ENCODE assay signal across 27 cellular contexts in genomic region chr17:49333806-49334205, GRCh38. TPM values are rescaled to one million over a fixed set of nuclear protein-coding genes. Genes with fewer than 3 reads are reported as not detected.
DNase-seq lines count a peak whose midpoint lies in the region; ATAC-seq, FAIRE-seq and TF ChIP-seq lines count a peak whose summit lies in the region.
"Had no signal": no experiment of that assay in that cellular context is flagged by ENCODE, and none has a peak within 500 bp of the region (broad histone marks: within the 10 kb centered on the region; RNA-seq: fewer than 3 reads in every experiment).

No MANE protein-coding gene starts in this region.

- H3K36me3 ChIP-seq in HepG2 (replicated peaks in 1 of 2; ENCODE audit: control insufficient read depth in 1 of 2, insufficient read depth in 2 of 2, low read length in 2 of 2) (no peaks in the 10 kb centered on the region; a peak in 1 of 5 replicates), right lobe of liver (no peaks in the 10 kb centered on the region)
- H3K36me3 ChIP-seq: upper lobe of left lung had no signal

- ATAC-seq in HepG2: no peak
- no peak for ATAC-seq in right lobe of liver
- no peak for ATAC-seq in activated naive CD4-positive, alpha-beta T cell treated with anti-CD3 and anti-CD28 coated beads, Interleukin-2, amount 50 U/mL, for 72 hours
- ATAC-seq: left ventricle myocardium superior, sciatic nerve had no signal

- no peak overlapping the region for H3K4me3 Mint-ChIP-seq in type B pancreatic cell
- H3K4me3 Mint-ChIP-seq: activated naive CD4-positive, alpha-beta T cell treated with anti-CD3 and anti-CD28 coated beads for 36 hours; nephron had no signal

- POLR2A ChIA-PET in HepG2 (lab: Yijun Ruan, JAX): no interaction called here
- POLR2A ChIA-PET in RWPE1 (lab: Yijun Ruan, JAX; ENCODE audit: low non-redundant PET): no interaction called here

- no peak overlapping the region for H3K27ac Mint-ChIP-seq in type B pancreatic cell
- H3K27ac Mint-ChIP-seq in activated naive CD4-positive, alpha-beta T cell treated with anti-CD3 and anti-CD28 coated beads, Interleukin-2, amount 50 U/mL, for 72 hours: no peak overlapping the region
- H3K27ac Mint-ChIP-seq: activated naive CD4-positive, alpha-beta T cell treated with anti-CD3 and anti-CD28 coated beads for 36 hours; nephron had no signal

- H3K27ac ChIP-seq in HepG2 (ENCODE audit: extremely low read length, insufficient read depth, low read length): no peak overlapping the region
- H3K27ac ChIP-seq in right lobe of liver: no peak overlapping the region
- peak overlapping the region; percentile 39; the same call in 1 of the 2 replicates for H3K27ac ChIP-seq in RWPE1
- H3K27ac ChIP-seq: parathyroid adenoma, upper lobe of left lung had no signal

- H3K9me3 ChIP-seq in HepG2 (ENCODE audit: low read length) (no peaks in the 10 kb centered on the region), right lobe of liver (no peaks in the 10 kb centered on the region)
- H3K9me3 ChIP-seq: upper lobe of left lung had no signal

- H3K4me1 ChIP-seq in HepG2 (ENCODE audit: insufficient read depth, low read length) (peaks cover 4% of the 10 kb centered on the region; the same call in 1 of the 2 replicates), right lobe of liver (peaks cover 0 to 22% (median 0%) of the 10 kb centered on the region in 4 donors)
- H3K4me1 ChIP-seq: parathyroid adenoma had no signal

- H3K4me2 ChIP-seq in HepG2 (ENCODE audit: low read depth, low read length): no peak overlapping the region

- TF ChIP-seq RAD21 in HepG2 (CRISPR knock-in tag; IDR thresholded peaks at IDR 0.05): no peak

- no peak overlapping the region for H2AFZ ChIP-seq in HepG2 (ENCODE audit: low read length)
- H2AFZ ChIP-seq: parathyroid adenoma had no signal

- H3K27me3 Mint-ChIP-seq in type B pancreatic cell: no peaks in the 10 kb centered on the region

- TF ChIP-seq CTCF in HepG2 (CRISPR knock-in tag; IDR thresholded peaks at IDR 0.05) (no peak), right lobe of liver (IDR thresholded peaks at IDR 0.05) (no peak), RWPE1 (conservative IDR thresholded peaks at IDR 0.05; ENCODE audit: low read depth) (no peak), type B pancreatic cell (conservative IDR thresholded peaks at IDR 0.05) (no peak)

- CTCF ChIA-PET in HepG2 (lab: Yijun Ruan, JAX; ENCODE audit: low intra/inter-chr PET ratio, low total read pairs) (no interaction called here), RWPE1 (lab: Yijun Ruan, JAX) (no interaction called here)

- DNase-seq in HepG2 (ENCODE audit: low spot score): no peak
- DNase-seq in right lobe of liver: no peak
- no peak for DNase-seq in RWPE1 (ENCODE audit: low spot score)
- DNase-seq in fibroblast of peridontal ligament (ENCODE audit: extremely low read depth): peak; percentile 59
- no peak for DNase-seq in type B pancreatic cell (ENCODE audit: extremely low spot score, unreplicated experiment)
- no peak for DNase-seq in D341Med (ENCODE audit: low spot score)
- DNase-seq in activated naive CD4-positive, alpha-beta T cell treated with anti-CD3 and anti-CD28 coated beads, Interleukin-2, amount 50 U/mL, for 72 hours (ENCODE audit: low spot score in 2 of 2): no peak
- no peak for DNase-seq in UCSD-AML1 (lab: John Stamatoyannopoulos, UW; ENCODE audit: unreplicated experiment)
- DNase-seq: activated CD4-positive, alpha-beta T cell treated with anti-CD3 and anti-CD28 coated beads for 1 hour; activated naive CD4-positive, alpha-beta T cell treated with anti-CD3 and anti-CD28 coated beads for 36 hours; activated T-cell treated with anti-CD3 and anti-CD28 coated beads, Interleukin-2, amount 50 U/mL, for 1 hour; anterior cingulate cortex; C1 segment of cervical spinal cord; caudate nucleus; dermis blood vessel endothelial cell; foreskin melanocyte; hippocampal formation; left ventricle myocardium superior; midbrain; NCI-H1105 treated with DMSO at 0.1 percent for 48 hours; NCI-H510A; stimulated activated CD4-positive, alpha-beta T cell treated with anti-CD3 and anti-CD28 coated beads, Interleukin-15, amount 100 ng/mL, for 24 hours; T-helper 9 cell; upper lobe of left lung had no signal

- peaks cover 52% of the 10 kb centered on the region for H3K79me2 ChIP-seq in HepG2 (ENCODE audit: insufficient read depth, low read length)

- no peak for FAIRE-seq in HepG2 (lab: Jason Lieb, UNC)

- TF ChIP-seq EP300 in HepG2 (IDR thresholded peaks at IDR 0.05; ENCODE audit: low read depth in 2 of 2, low read length in 2 of 2) (no peak), HepG2 (CRISPR knock-in tag; IDR thresholded peaks at IDR 0.05; ENCODE audit: borderline replicate concordance) (no peak)

- H3K27me3 ChIP-seq in HepG2 (ENCODE audit: control insufficient read depth in 1 of 2, insufficient read depth in 2 of 2, low read length in 2 of 2) (no peaks in the 10 kb centered on the region), right lobe of liver (no peaks in the 10 kb centered on the region)
- H3K27me3 ChIP-seq: upper lobe of left lung had no signal

- intact Hi-C loops in HepG2 (cut with micrococcal nuclease; ENCODE audit: unreplicated experiment) (no loop called here), right lobe of liver (cut with DNase I) (no loop called here)

- no peaks in the 10 kb centered on the region for H3K9me3 Mint-ChIP-seq in type B pancreatic cell
- no peaks in the 10 kb centered on the region for H3K9me3 Mint-ChIP-seq in activated naive CD4-positive, alpha-beta T cell treated with anti-CD3 and anti-CD28 coated beads, Interleukin-2, amount 50 U/mL, for 72 hours
- H3K9me3 Mint-ChIP-seq: activated naive CD4-positive, alpha-beta T cell treated with anti-CD3 and anti-CD28 coated beads for 36 hours; nephron had no signal

- peaks cover 7% of the 10 kb centered on the region; the same call in 1 of the 2 replicates for H4K20me1 ChIP-seq in HepG2 (ENCODE audit: insufficient read depth, low read length)

- H3K36me3 Mint-ChIP-seq in type B pancreatic cell: no peaks in the 10 kb centered on the region
- H3K36me3 Mint-ChIP-seq in activated naive CD4-positive, alpha-beta T cell treated with anti-CD3 and anti-CD28 coated beads, Interleukin-2, amount 50 U/mL, for 72 hours: no peaks in the 10 kb centered on the region

- WGBS in HepG2 (ENCODE audit: low lambda C conversion rate): 94% methylated on average over 1 of the region's 1 CpG
- WGBS in right lobe of liver (ENCODE audit: insufficient coverage, low coverage, low lambda C conversion rate, missing lambda C conversion rate): 25% methylated on average over 1 of the region's 1 CpG

- H3K4me1 Mint-ChIP-seq in type B pancreatic cell (ENCODE audit: unreplicated experiment): peaks cover 4% of the 10 kb centered on the region

- no peak overlapping the region for H3K9ac ChIP-seq in HepG2 (ENCODE audit: insufficient read depth, low read depth, low read length)
- H3K9ac ChIP-seq: parathyroid adenoma had no signal

- no TSS peak for BruUV-seq in HepG2 (replicated peaks; lab: Mats Ljungman, UMichigan)

- TF ChIP-seq POLR2A in HepG2 (IDR thresholded peaks at IDR 0.05; ENCODE audit: insufficient read depth in 1 of 2, low read depth in 2 of 2, low read length in 2 of 2): no peak
- TF ChIP-seq POLR2A in right lobe of liver (IDR thresholded peaks at IDR 0.05): no peak

- in situ Hi-C loops in HepG2 (cut with HindIII; ENCODE audit: extremely low pct_ligation_motif_present, low pct_unique_long_range_greater_than_20kb): no loop called here

- H3K4me3 ChIP-seq in HepG2 (replicated peaks in 1 of 3; ENCODE audit: insufficient read depth in 1 of 3, low read depth in 2 of 3, low read length in 3 of 3): no peak overlapping the region
- H3K4me3 ChIP-seq in right lobe of liver: no peak overlapping the region
- H3K4me3 ChIP-seq: upper lobe of left lung had no signal

TF ChIP-seq in HepG2, 621 proteins besides CTCF, POLR2A, EP300 and RAD21:
- no peak for TF ChIP-seq AKAP8 (CRISPR knock-in tag; IDR thresholded peaks at IDR 0.05)
- TF ChIP-seq NFE2 (CRISPR knock-in tag; IDR thresholded peaks at IDR 0.05): peak; percentile 18; the same call in 1 of the 2 replicates
- TF ChIP-seq NFE2L2 (IDR thresholded peaks at IDR 0.05; ENCODE audit: low read length): peak; percentile 91
- peak; percentile 71 to 82 for TF ChIP-seq MAFK (conservative IDR thresholded peaks at IDR 0.05 in 1 of 2, IDR thresholded peaks at IDR 0.05 in 1 of 2; ENCODE audit: low read length in 2 of 2)
- peak; percentile 64 for TF ChIP-seq MAFF (IDR thresholded peaks at IDR 0.05; ENCODE audit: low read depth, low read length)
- TF ChIP-seq KDM3A (CRISPR knock-in tag; IDR thresholded peaks at IDR 0.05; ENCODE audit: low read depth): no peak

RNA-seq across cellular contexts. Expression of gene ZNF652, which starts 28.2 kb away (rescaled TPM):
- total RNA-seq in HepG2 (2016; rRNA removed; fragmentation: Illumina TruSeq; extraction: Trizol): 30.2 and 58.2 TPM in 2 replicates
- total RNA-seq in HepG2 (2016; cell fraction: cytosol; rRNA removed; fragmentation: Illumina TruSeq; extraction: Trizol; ENCODE audit: low read depth): 12.2 and 13.8 TPM in 2 replicates
- 28.9 and 51.4 TPM in 2 replicates for total RNA-seq in HepG2 (2016; cell fraction: insoluble cytoplasmic fraction; rRNA removed; fragmentation: Illumina TruSeq; extraction: Trizol)
- 22.6 and 24.4 TPM in 2 replicates for total RNA-seq in HepG2 (2016; cell fraction: membrane; rRNA removed; fragmentation: Illumina TruSeq; extraction: Trizol)
- 28.7 and 34.7 TPM in 2 replicates for total RNA-seq in HepG2 (2016; cell fraction: nucleus; rRNA removed; fragmentation: Illumina TruSeq; extraction: Trizol)
- polyA plus RNA-seq in HepG2 (2011; rRNA removed): 15.8 and 16.2 TPM in 2 replicates
- 8.1 and 11.9 TPM in 2 replicates for polyA plus RNA-seq in HepG2 (2011; cell fraction: cytosol; rRNA removed)
- polyA plus RNA-seq in HepG2 (2011; cell fraction: nucleus; rRNA removed): 10.7 and 11.7 TPM in 2 replicates
- polyA plus RNA-seq in HepG2 (2012): 9.9 and 13.6 TPM in 2 replicates
- polyA plus RNA-seq in HepG2 (2016; cell fraction: cytosol; fragmentation: Illumina TruSeq; extraction: Trizol; ENCODE audit: low read depth): 1.9 and 2.2 TPM in 2 replicates
- polyA plus RNA-seq in HepG2 (2016; cell fraction: insoluble cytoplasmic fraction; fragmentation: Illumina TruSeq; extraction: Trizol; ENCODE audit: low read depth): 36.1 and 37.0 TPM in 2 replicates
- polyA plus RNA-seq in HepG2 (2016; cell fraction: membrane; fragmentation: Illumina TruSeq; extraction: Trizol; ENCODE audit: low read depth): 8.3 and 8.9 TPM in 2 replicates
- 34.4 and 37.4 TPM in 2 replicates for polyA plus RNA-seq in HepG2 (2016; cell fraction: nucleus; fragmentation: Illumina TruSeq; extraction: Trizol; ENCODE audit: insufficient read depth, low read depth)
- polyA minus RNA-seq in HepG2 (2011; rRNA and poly(A)+ RNA removed; ENCODE audit: low replicate concordance): 46.7 and 47.2 TPM in 2 replicates
- polyA minus RNA-seq in HepG2 (2011; cell fraction: cytosol; rRNA and poly(A)+ RNA removed): 38.3 and 51.1 TPM in 2 replicates
- polyA minus RNA-seq in HepG2 (2011; cell fraction: nucleus; rRNA and poly(A)+ RNA removed): 32.1 and 40.2 TPM in 2 replicates
- 10 to 100 TPM; 16.9 to 36.8 (median 24.3) TPM for total RNA-seq in right lobe of liver
- total RNA-seq in type B pancreatic cell (ENCODE audit: low replicate concordance): 39.6 and 42.3 TPM in 2 replicates
- total RNA-seq in activated naive CD4-positive, alpha-beta T cell treated with anti-CD3 and anti-CD28 coated beads, Interleukin-2, amount 50 U/mL, for 72 hours: 1 to 10 TPM; 5.8 to 6.3 TPM
